In the genomic region with DNA sequence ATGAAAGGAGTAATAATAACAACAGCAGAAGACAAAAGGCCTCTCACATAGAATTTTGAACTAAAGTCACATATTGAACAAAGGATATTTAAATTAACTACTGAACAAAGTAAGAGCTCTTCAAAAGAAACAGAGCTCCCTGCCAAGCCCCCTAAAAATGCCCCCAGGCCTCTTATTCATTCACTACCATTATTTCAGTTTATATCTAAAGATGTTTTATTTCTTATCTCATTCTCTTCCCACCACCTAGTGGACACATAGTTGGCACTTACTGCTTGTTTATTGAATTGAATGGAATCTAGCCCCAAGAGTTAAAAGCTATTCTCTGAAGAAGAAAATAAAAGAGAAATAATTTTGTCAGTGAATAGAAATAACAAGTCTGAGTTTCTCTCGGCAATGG, we compare ENCODE assay signal across 10 cellular contexts. TPM values are rescaled to one million over a fixed set of nuclear protein-coding genes. Genes with fewer than 3 reads are reported as not detected.
A peak's percentile ranks its signal among the peaks of the same experiment; 100 is the strongest.
DNase-seq lines count a peak whose midpoint lies in the region; ATAC-seq and TF ChIP-seq lines count a peak whose summit lies in the region.
"Had no signal": no experiment of that assay in that cellular context is flagged by ENCODE, and none has a peak within 500 bp of the region (broad histone marks: within the 10 kb centered on the region; RNA-seq: fewer than 3 reads in every experiment).

No MANE protein-coding gene starts in this region.

- no peaks in the 10 kb centered on the region for H3K9me3 ChIP-seq in parathyroid adenoma (ENCODE audit: control insufficient read depth, low read length)

- peak overlapping the region in 8 of 59 donors; percentile 1 to 63 (median 28) for H3K27ac ChIP-seq in dorsolateral prefrontal cortex
- no peak overlapping the region for H3K27ac ChIP-seq in parathyroid adenoma

- H3K9ac ChIP-seq in parathyroid adenoma, result no peak overlapping the region

- no peak overlapping the region for H3K4me2 ChIP-seq in parathyroid adenoma (ENCODE audit: low read length)

- intact Hi-C loops in dorsolateral prefrontal cortex (cut with DNase I), result no loop called here

- no peak for ATAC-seq in HG03442 (IDR thresholded peaks at IDR 0.05; ENCODE audit: unreplicated experiment)
- ATAC-seq: activated CD4-positive, alpha-beta T cell treated with anti-CD3 and anti-CD28 coated beads for 36 hours had no signal

- H3K4me3 ChIP-seq in dorsolateral prefrontal cortex, result no peak overlapping the region
- no peak overlapping the region for H3K4me3 ChIP-seq in parathyroid adenoma (ENCODE audit: low read depth, low read length)

- DNase-seq in COLO829 (ENCODE audit: low spot score), result peak; percentile 28
- peak; percentile 35 for DNase-seq in LHCN-M2 (ENCODE audit: low read depth)
- DNase-seq in dorsolateral prefrontal cortex, result no peak
- no peak for DNase-seq in pons (ENCODE audit: low spot score)
- DNase-seq in amygdala (lab: John Stamatoyannopoulos, UW), result no peak
- no peak for DNase-seq in A172 (ENCODE audit: low spot score)
- DNase-seq: activated CD4-positive, alpha-beta T cell treated with anti-CD3 and anti-CD28 coated beads for 36 hours; NCI-H2029 had no signal

- H3K36me3 ChIP-seq in parathyroid adenoma (ENCODE audit: control insufficient read depth, insufficient read depth, low read length), result no peaks in the 10 kb centered on the region

- H3K4me1 ChIP-seq in parathyroid adenoma, result no peaks in the 10 kb centered on the region

- no peak overlapping the region for H2AFZ ChIP-seq in parathyroid adenoma

- no peaks in the 10 kb centered on the region for H3K79me2 ChIP-seq in parathyroid adenoma

- peak in 42 of 56 donors; percentile 12 to 52 (median 30) for TF ChIP-seq CTCF in dorsolateral prefrontal cortex (IDR thresholded peaks at IDR 0.05 in 54 of 56, conservative IDR thresholded peaks at IDR 0.05 in 2 of 56; ENCODE audit: low read depth in 1 of 56, partially characterized antibody in 56 of 56)
- peak; percentile 35 for TF ChIP-seq CTCF in parathyroid adenoma (IDR thresholded peaks at IDR 0.05)

- H3K27me3 ChIP-seq in dorsolateral prefrontal cortex (no peaks in the 10 kb centered on the region), parathyroid adenoma (ENCODE audit: control insufficient read depth, insufficient read depth, low read length) (no peaks in the 10 kb centered on the region)

RNA-seq across cellular contexts. Expression of a gene that starts 37.4 kb away (rescaled TPM):
- total RNA-seq in LHCN-M2 (2014; rRNA removed) (147 and 163 TPM in 2 replicates), dorsolateral prefrontal cortex (10 to 100 TPM; 16.0 to 62.1 (median 29.9) TPM)
- polyA plus RNA-seq in LHCN-M2 (2012), result 124 TPM
- total RNA-seq in A172 (2014; rRNA removed; shearing (Covaris generic)), result 142 and 146 TPM in 2 replicates

Comparison
In these comparisons a context has a peak if more than half of its experiments do, and no peak if none do; other contexts are left out.
1. DNase-seq: peak in COLO829 (single experiment) and LHCN-M2 (single experiment); none in dorsolateral prefrontal cortex (0 of 10), pons (single experiment), amygdala (0 of 56) and A172 (single experiment).